Comparison of ENCODE assay signal across 15 cellular contexts in genomic region chr10:95243318-95243617, GRCh38. TPM values are rescaled to one million over a fixed set of nuclear protein-coding genes. Genes with fewer than 3 reads are reported as not detected.
DNase-seq lines count a peak whose midpoint lies in the region; ATAC-seq and TF ChIP-seq lines count a peak whose summit lies in the region.
"Had no signal": no experiment of that assay in that cellular context is flagged by ENCODE, and none has a peak within 500 bp of the region (broad histone marks: within the 10 kb centered on the region; RNA-seq: fewer than 3 reads in every experiment).

No MANE protein-coding gene starts in this region.

- no peaks in the 10 kb centered on the region for H3K27me3 ChIP-seq in spleen (replicated peaks in 1 of 7)
- H3K27me3 ChIP-seq: BLaER1 treated with 17β-estradiol and CSF1 and Interleukin-3, amounts not matched to agents 10 nM and 100 nM had no signal

- H3K27ac Mint-ChIP-seq in CD14-positive monocyte (no peak overlapping the region), HFFc6 (peak overlapping the region; percentile 57; the same call in 1 of the 2 replicates), chondrocyte (ENCODE audit: unreplicated experiment) (no peak overlapping the region)

- peaks cover 0 to 99% (median 69%) of the 10 kb centered on the region in 6 donors for H3K36me3 ChIP-seq in spleen

- H3K4me1 Mint-ChIP-seq in CD14-positive monocyte (no peaks in the 10 kb centered on the region), HFFc6 (ENCODE audit: low read depth) (peaks cover 37% of the 10 kb centered on the region), chondrocyte (ENCODE audit: low read depth) (peaks cover 17% of the 10 kb centered on the region)

- no peak overlapping the region for H3K4me3 ChIP-seq in spleen
- H3K4me3 ChIP-seq: BLaER1 treated with 17β-estradiol and CSF1 and Interleukin-3, amounts not matched to agents 10 nM and 100 nM had no signal

- no peak for TF ChIP-seq POLR2A in spleen (IDR thresholded peaks at IDR 0.05)

- H3K27me3 Mint-ChIP-seq in CD14-positive monocyte (ENCODE audit: low read depth in 3 of 3), result peaks cover 0 to 7% (median 0%) of the 10 kb centered on the region in 3 donors
- no peaks in the 10 kb centered on the region; the same call in 1 of the 2 replicates for H3K27me3 Mint-ChIP-seq in HFFc6 (ENCODE audit: insufficient read depth)
- no peaks in the 10 kb centered on the region for H3K27me3 Mint-ChIP-seq in chondrocyte (ENCODE audit: low read depth)
- H3K27me3 Mint-ChIP-seq: IgD-negative memory B cell had no signal

- DNase-seq in CD14-positive monocyte (ENCODE audit: low spot score) (no peak), HFFc6 (no peak), chondrocyte (ENCODE audit: low spot score) (no peak), spleen (peak; percentile 10), cortex of kidney (lab: John Stamatoyannopoulos, UW) (no peak)
- no peak for DNase-seq in stimulated activated CD4-positive, alpha-beta T cell treated with anti-CD3 and anti-CD28 coated beads, Interleukin-2, amount 100 ng/mL, for 48 hours
- DNase-seq: NCI-H526 treated with DMSO at 0.1 percent for 48 hours; NK-92 treated with Interleukin-12 subunit alpha and Interleukin-12 subunit beta, amount 100 ng/mL, for 24 hours had no signal

- intact Hi-C loops in CD14-positive monocyte (cut with micrococcal nuclease), result loop anchor here in 1 of 2 donors (5.0 kb wide), 1 partner anchor 106 kb away; no protein-coding TSS in a partner anchor
- intact Hi-C loops in spleen (cut with DNase I; ENCODE audit: low total_unique reads), result no loop called here

- H3K36me3 Mint-ChIP-seq in CD14-positive monocyte (no peaks in the 10 kb centered on the region), HFFc6 (ENCODE audit: low read depth) (peaks cover 26% of the 10 kb centered on the region), chondrocyte (ENCODE audit: low read depth) (peaks cover 22% of the 10 kb centered on the region)

- H3K4me1 ChIP-seq in spleen, result peaks cover 6 to 29% (median 18%) of the 10 kb centered on the region in 6 donors

- no peak overlapping the region for H3K27ac ChIP-seq in spleen
- H3K27ac ChIP-seq: BLaER1 treated with 17β-estradiol and CSF1 and Interleukin-3, amounts not matched to agents 10 nM and 100 nM had no signal

- TF ChIP-seq CTCF in CD14-positive monocyte (IDR thresholded peaks at IDR 0.05), result peak; percentile 23
- TF ChIP-seq CTCF in HFFc6 (IDR thresholded peaks at IDR 0.05), result peak; percentile 38
- peak; percentile 51 for TF ChIP-seq CTCF in chondrocyte (IDR thresholded peaks at IDR 0.05)
- TF ChIP-seq CTCF in spleen (IDR thresholded peaks at IDR 0.05 in 8 of 11, conservative IDR thresholded peaks at IDR 0.05 in 3 of 11), result peak in 1 of 11 experiments; percentile 0

- WGBS in spleen, 5 donors, result 62 to 73% (median 71%) methylated on average over 3 of the region's 3 CpGs

- H3K4me3 Mint-ChIP-seq in CD14-positive monocyte, result no peak overlapping the region
- no peak overlapping the region for H3K4me3 Mint-ChIP-seq in HFFc6
- no peak overlapping the region for H3K4me3 Mint-ChIP-seq in chondrocyte (ENCODE audit: unreplicated experiment)
- H3K4me3 Mint-ChIP-seq: IgD-negative memory B cell had no signal

- H3K9me3 ChIP-seq in spleen, result no peaks in the 10 kb centered on the region
- H3K9me3 ChIP-seq: SK-N-SH had no signal

- no peak for ATAC-seq in HG02759 (IDR thresholded peaks at IDR 0.05; ENCODE audit: unreplicated experiment)

- H3K9me3 Mint-ChIP-seq in CD14-positive monocyte, result no peaks in the 10 kb centered on the region
- no peaks in the 10 kb centered on the region for H3K9me3 Mint-ChIP-seq in HFFc6
- H3K9me3 Mint-ChIP-seq in chondrocyte (ENCODE audit: low read depth), result no peaks in the 10 kb centered on the region

RNA-seq across cellular contexts. Expression of gene PDLIM1, which starts 47.5 kb away (rescaled TPM):
- polyA plus RNA-seq in CD14-positive monocyte, result 1 to 10 TPM; 4.8 to 5.2 TPM
- total RNA-seq in HFFc6 (2021; fragmentation: NEBNext Ultra II Directional; extraction: Animal tissue kit (Norgen Biotek cat#: 25700)), result 100 to 1,000 TPM; 131 to 163 (median 154) TPM
- total RNA-seq in chondrocyte, result 94.1 to 113 TPM (median 110 TPM) in 3 replicates
- total RNA-seq in spleen, result 100 to 1,000 TPM; 101 to 225 (median 176) TPM
- 100 to 1,000 TPM; 159 to 184 (median 160) TPM for polyA plus RNA-seq in spleen

RNA-seq across cellular contexts. Expression of gene ACSM6, which starts 49.2 kb away (rescaled TPM):
- polyA plus RNA-seq in CD14-positive monocyte (not detected), spleen (not detected)
- total RNA-seq in HFFc6 (2021; fragmentation: NEBNext Ultra II Directional; extraction: Animal tissue kit (Norgen Biotek cat#: 25700)), result not detected
- total RNA-seq in chondrocyte (not detected in 3 replicates), spleen (not detected)
- total RNA-seq: H7, HT1080, PC-3 had no signal
- polyA plus RNA-seq: IgD-negative memory B cell, SK-N-SH had no signal
